ENCODE assay signal across 11 cellular contexts in genomic region chr2:100290718-100291151, GRCh38. TPM values are rescaled to one million over a fixed set of nuclear protein-coding genes. Genes with fewer than 3 reads are reported as not detected.
DNase-seq lines count a peak whose midpoint lies in the region; ATAC-seq, FAIRE-seq and TF ChIP-seq lines count a peak whose summit lies in the region.
"Had no signal": no experiment of that assay in that cellular context is flagged by ENCODE, and none has a peak within 500 bp of the region (broad histone marks: within the 10 kb centered on the region; RNA-seq: fewer than 3 reads in every experiment).

No MANE protein-coding gene starts in this region.

- H4K91ac ChIP-seq in mesenchymal stem cell (ENCODE audit: low read length), result peak overlapping the region; percentile 47

- no peaks in the 10 kb centered on the region for H3K36me3 Mint-ChIP-seq in T-helper 2 cell treated with Interferon-gamma antibody and Interleukin-4, amounts not matched to agents 5 μg/mL and 100 μg/mL, for 36 hours (ENCODE audit: low read depth)

- CTCF ChIA-PET in HCT116 (lab: Charles Lee), result interaction anchor here (1.9 to 3.8 kb wide), 2 partner anchors 28 to 90 kb away, joined by 8 to 24 read pairs; no protein-coding TSS in a partner anchor

- H3K4me1 Mint-ChIP-seq in T-helper 2 cell treated with Interferon-gamma antibody and Interleukin-4, amounts not matched to agents 5 μg/mL and 100 μg/mL, for 36 hours (ENCODE audit: low read depth), result peaks cover 17% of the 10 kb centered on the region

- H3K4me3 Mint-ChIP-seq in T-helper 2 cell treated with Interferon-gamma antibody and Interleukin-4, amounts not matched to agents 5 μg/mL and 100 μg/mL, for 36 hours, result no peak overlapping the region

- H3K14ac ChIP-seq in mesenchymal stem cell (ENCODE audit: low read length in 2 of 2), result no peak overlapping the region

- H4K20me1 ChIP-seq in HCT116 (ENCODE audit: insufficient read depth), result no peaks in the 10 kb centered on the region

- no peaks in the 10 kb centered on the region for H3K9me3 Mint-ChIP-seq in T-helper 2 cell treated with Interferon-gamma antibody and Interleukin-4, amounts not matched to agents 5 μg/mL and 100 μg/mL, for 36 hours

- no peak overlapping the region for H2AFZ ChIP-seq in HCT116 (ENCODE audit: low read depth, low read length, poor library complexity, severe bottlenecking)
- H2AFZ ChIP-seq in mesenchymal stem cell (ENCODE audit: low read depth, low read length), result no peak overlapping the region

- H2BK5ac ChIP-seq in mesenchymal stem cell (ENCODE audit: low read depth, low read length, poor library complexity, severe bottlenecking), result no peak overlapping the region

- peak overlapping the region; percentile 78 for H3K4me2 ChIP-seq in HCT116 (ENCODE audit: low read length)
- H3K4me2 ChIP-seq in mesenchymal stem cell (ENCODE audit: low read length, poor library complexity, severe bottlenecking), result no peak overlapping the region

- H3K23ac ChIP-seq in mesenchymal stem cell (ENCODE audit: low read length in 2 of 2), result no peak overlapping the region

- peaks cover 58 to 73% of the 10 kb centered on the region in 2 experiments for H3K4me1 ChIP-seq in HCT116 (ENCODE audit: control insufficient read depth in 1 of 2, insufficient read depth in 2 of 2, low read length in 2 of 2)
- peaks cover 24 to 52% of the 10 kb centered on the region in 2 donors for H3K4me1 ChIP-seq in adrenal gland (replicated peaks in 1 of 2)
- peaks cover 24% of the 10 kb centered on the region for H3K4me1 ChIP-seq in mesenchymal stem cell (ENCODE audit: control insufficient read depth, insufficient read depth, low read depth, low read length)

- H3K27me3 ChIP-seq in HCT116 (ENCODE audit: insufficient read depth, low read length) (no peaks in the 10 kb centered on the region), adrenal gland (no peaks in the 10 kb centered on the region), mesenchymal stem cell (ENCODE audit: control insufficient read depth in 1 of 2, insufficient read depth in 1 of 2, low read length in 2 of 2) (peaks cover 0 to 3% of the 10 kb centered on the region in 2 experiments)
- H3K27me3 ChIP-seq: cardiac muscle cell had no signal

- H3K18ac ChIP-seq in mesenchymal stem cell (ENCODE audit: low read depth in 1 of 2, low read length in 2 of 2), result peak overlapping the region; percentile 25 to 86

- TF ChIP-seq POLR2A in HCT116 (IDR thresholded peaks at IDR 0.05; ENCODE audit: borderline replicate concordance, extremely low read depth, insufficient read depth, insufficient read length) (no peak), adrenal gland (IDR thresholded peaks at IDR 0.05) (no peak), GM12892 (IDR thresholded peaks at IDR 0.05; ENCODE audit: low read depth, low read length) (no peak)

- H3K9me3 ChIP-seq in HCT116 (ENCODE audit: control insufficient read depth in 1 of 2, insufficient read depth in 1 of 2, low read depth in 1 of 2, low read length in 2 of 2), result no peaks in the 10 kb centered on the region
- H3K9me3 ChIP-seq in adrenal gland (replicated peaks in 1 of 3), result no peaks in the 10 kb centered on the region
- no peaks in the 10 kb centered on the region for H3K9me3 ChIP-seq in mesenchymal stem cell (ENCODE audit: control insufficient read depth, low read length)

- no peak overlapping the region for H3K27ac Mint-ChIP-seq in T-helper 2 cell treated with Interferon-gamma antibody and Interleukin-4, amounts not matched to agents 5 μg/mL and 100 μg/mL, for 36 hours

- peaks cover 21% of the 10 kb centered on the region for H3K27me3 Mint-ChIP-seq in T-helper 2 cell treated with Interferon-gamma antibody and Interleukin-4, amounts not matched to agents 5 μg/mL and 100 μg/mL, for 36 hours (ENCODE audit: low read depth)

- H3K27ac ChIP-seq in HCT116 (ENCODE audit: low read depth, low read length), result peak overlapping the region; percentile 96
- H3K27ac ChIP-seq in adrenal gland, result peak overlapping the region; percentile 57 to 99 (median 94)
- H3K27ac ChIP-seq in mesenchymal stem cell (ENCODE audit: low read length, poor library complexity, severe bottlenecking), result peak overlapping the region; percentile 97
- H3K27ac ChIP-seq: SK-N-MC had no signal

- H3K9ac ChIP-seq in HCT116 (ENCODE audit: low read length), result peak overlapping the region; percentile 57; the same call in 1 of the 2 replicates
- H3K9ac ChIP-seq in mesenchymal stem cell (ENCODE audit: low read length), result no peak overlapping the region

- POLR2A ChIA-PET in HCT116 (lab: Charles Lee), result interaction anchor here (0.9 to 2.5 kb wide), 6 partner anchors 9 to 90 kb away, joined by 4 to 11 read pairs (median 6); no protein-coding TSS in a partner anchor

- FAIRE-seq in GM12892 (lab: Jason Lieb, UNC), result no peak

- intact Hi-C loops in HCT116 (cut with micrococcal nuclease), result loop anchor here (10.0 kb wide), 1 partner anchor 274 kb away; the partner anchor contains the start of gene PDCL3
- intact Hi-C loops in adrenal gland (cut with DNase I), result no loop called here

- WGBS in adrenal gland, 4 donors, result 47 to 56% (median 53%) methylated on average over 7 of the region's 7 CpGs
- 77% methylated on average over 6 of the region's 7 CpGs for WGBS in mesenchymal stem cell

- no peak for TF ChIP-seq CTCF in HCT116 (IDR thresholded peaks at IDR 0.05 in 2 of 3, conservative IDR thresholded peaks at IDR 0.05 in 1 of 3; ENCODE audit: borderline replicate concordance in 1 of 3, insufficient read depth in 1 of 3, low read depth in 2 of 3, low read length in 2 of 3)
- no peak for TF ChIP-seq CTCF in adrenal gland (IDR thresholded peaks at IDR 0.05)

- TF ChIP-seq RAD21 in HCT116 (IDR thresholded peaks at IDR 0.05; ENCODE audit: low read depth), result no peak

- no peaks in the 10 kb centered on the region for H3K9me2 ChIP-seq in HCT116 (ENCODE audit: insufficient read depth)

- DNase-seq in A172 (ENCODE audit: low spot score), result peak; percentile 16
- DNase-seq in HCT116 (ENCODE audit: low read depth, low spot score), result no peak
- no peak for DNase-seq in adrenal gland
- DNase-seq in mesenchymal stem cell, result no peak
- DNase-seq in iPS-NIHi11 (ENCODE audit: low spot score), result no peak
- DNase-seq in T-helper 2 cell treated with Interferon-gamma antibody and Interleukin-4, amounts not matched to agents 5 μg/mL and 100 μg/mL, for 36 hours (ENCODE audit: low spot score), result no peak
- DNase-seq in NCI-H2171 (lab: John Stamatoyannopoulos, UW), result no peak
- DNase-seq in GM12892 (ENCODE audit: insufficient read length), result no peak
- DNase-seq: NCI-H1436 had no signal

- peak overlapping the region; percentile 1 for H2BK15ac ChIP-seq in mesenchymal stem cell (ENCODE audit: low read depth, poor library complexity, severe bottlenecking)

- TSS peak; percentile 80 for BruUV-seq in HCT116 (replicated peaks; lab: Mats Ljungman, UMichigan)

- no peaks in the 10 kb centered on the region for H3K79me2 ChIP-seq in HCT116 (ENCODE audit: insufficient read depth, low read length)

- RAD21 ChIA-PET in HCT116 (lab: Charles Lee; ENCODE audit: low non-redundant PET in 1 of 2, low total read pairs in 2 of 2, uncharacterized antibody in 2 of 2, unreplicated experiment in 2 of 2), result interaction anchor here (1.2 to 2.8 kb wide), 4 partner anchors 25 to 90 kb away, joined by 3 to 14 read pairs (median 6); no protein-coding TSS in a partner anchor

- peak overlapping the region in 1 of 2 experiments; percentile 81 for H3K4ac ChIP-seq in mesenchymal stem cell (ENCODE audit: low read depth in 1 of 2, low read length in 2 of 2)

- H4K8ac ChIP-seq in mesenchymal stem cell (ENCODE audit: low read length), result no peak overlapping the region

- ATAC-seq in HCT116, result no peak

- H3K4me3 ChIP-seq in HCT116 (replicated peaks in 1 of 2; ENCODE audit: low read depth in 1 of 2, low read length in 2 of 2) (0 out of 4 replicates have a peak overlapping the region, but pooled peaks of 1 of the 2 experiments have one; percentile 37), adrenal gland (no peak overlapping the region), mesenchymal stem cell (ENCODE audit: insufficient read depth in 1 of 2, low read depth in 1 of 2, low read length in 2 of 2) (no peak overlapping the region)
- H3K4me3 ChIP-seq: cardiac muscle cell, SK-N-MC had no signal

- peak overlapping the region in 1 of 2 experiments; percentile 84 for H2BK12ac ChIP-seq in mesenchymal stem cell (ENCODE audit: low read length in 2 of 2)

- no peaks in the 10 kb centered on the region for H3K79me1 ChIP-seq in mesenchymal stem cell (replicated peaks; ENCODE audit: low read length, poor library complexity, severe bottlenecking)

- H2BK120ac ChIP-seq in mesenchymal stem cell (ENCODE audit: low read depth, low read length), result no peak overlapping the region

- no peak overlapping the region for H2AK5ac ChIP-seq in mesenchymal stem cell (ENCODE audit: low read length, severe bottlenecking)

- H3K36me3 ChIP-seq in HCT116 (ENCODE audit: control insufficient read depth in 1 of 2, insufficient read depth in 2 of 2, low read length in 2 of 2) (no peaks in the 10 kb centered on the region), adrenal gland (replicated peaks in 1 of 2) (peaks cover 0 to 26% of the 10 kb centered on the region in 2 donors), mesenchymal stem cell (ENCODE audit: control insufficient read depth in 1 of 2, insufficient read depth in 2 of 2, low read depth in 1 of 2, low read length in 2 of 2) (no peaks in the 10 kb centered on the region)
- H3K36me3 ChIP-seq: cardiac muscle cell had no signal

TF ChIP-seq in HCT116, 20 proteins besides CTCF, POLR2A, EP300 and RAD21:
- TF ChIP-seq EGR1 (IDR thresholded peaks at IDR 0.05; ENCODE audit: low read depth), result no peak
- TF ChIP-seq, protein P1, sequence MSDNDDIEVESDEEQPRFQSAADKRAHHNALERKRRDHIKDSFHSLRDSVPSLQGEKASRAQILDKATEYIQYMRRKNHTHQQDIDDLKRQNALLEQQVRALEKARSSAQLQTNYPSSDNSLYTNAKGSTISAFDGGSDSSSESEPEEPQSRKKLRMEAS (IDR thresholded peaks at IDR 0.05), result 0 out of 2 replicates have a peak, but pooled peaks have one; percentile 21
TF ChIP-seq in HCT116: peak in this region for 1.

RNA-seq across cellular contexts. Expression of gene LONRF2, which starts 31.6 kb away (rescaled TPM):
- total RNA-seq in A172 (2014; rRNA removed; shearing (Covaris generic)), result 5.0 and 6.0 TPM in 2 replicates
- total RNA-seq in HCT116 (2021; ENCODE audit: unreplicated experiment) (1.6 TPM), adrenal gland (100 to 1,000 TPM in 1 of 8 donors, 10 to 100 TPM in 7; 30.5 to 110 (median 61.9) TPM)
- polyA plus RNA-seq in HCT116 (2012), result 0.29 and 0.65 TPM in 2 replicates
- 10 to 100 TPM in 1 of 3 donors, 1 to 10 TPM in 2; 8.1 to 32.5 (median 8.4) TPM for polyA plus RNA-seq in adrenal gland
- 0.06 TPM for polyA plus RNA-seq in mesenchymal stem cell (2013, experiment 1 of 2)
- 0.04 TPM for polyA plus RNA-seq in mesenchymal stem cell (2013, experiment 2 of 2)
- polyA plus RNA-seq in GM12892 (2012; ENCODE audit: missing spikeins), result not detected
